ENCODE assay signal across 1 cellular context in the genomic region with DNA sequence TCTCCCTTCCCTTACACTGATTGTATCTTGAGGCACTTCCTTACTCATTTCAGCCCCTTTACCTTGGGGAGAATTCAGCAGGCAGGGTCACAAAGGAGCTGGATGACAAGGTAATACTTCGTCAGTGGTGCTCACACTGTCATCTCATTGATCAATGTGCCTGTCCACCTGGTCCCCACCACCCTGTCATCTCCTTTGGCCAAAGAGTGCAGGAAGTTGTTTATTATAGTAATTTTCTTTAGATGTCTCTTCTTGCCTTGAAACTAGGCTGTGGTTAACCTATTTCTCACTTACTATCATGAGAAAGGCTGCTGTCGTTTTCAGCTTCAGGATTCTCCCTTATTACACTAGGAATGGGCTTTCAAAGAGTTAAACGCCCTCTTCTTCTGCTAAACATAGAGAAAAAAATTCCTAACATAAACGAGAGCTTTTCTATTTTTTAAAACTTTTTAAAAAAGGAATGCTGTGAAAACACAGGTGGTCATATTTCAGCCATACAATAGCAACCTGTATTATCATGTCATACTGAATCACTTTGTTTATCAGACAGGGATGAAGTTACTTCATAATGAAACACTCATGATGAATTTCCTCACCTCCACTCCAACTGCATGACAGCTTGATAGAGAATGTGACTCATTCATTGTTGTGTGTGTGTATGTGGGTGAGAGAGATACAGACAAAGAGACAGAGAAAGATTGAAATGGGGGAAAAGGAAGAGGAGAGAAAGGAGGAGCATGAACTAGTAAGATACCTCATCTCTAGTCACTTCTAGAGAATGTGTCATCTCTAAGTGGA.
TF ChIP-seq lines count a peak whose summit lies in the region.

No MANE protein-coding gene starts in this region.

TF ChIP-seq in GM12878, 131 proteins besides CTCF, POLR2A, EP300 and RAD21 (continued from another document):
- TF ChIP-seq, protein P1, sequence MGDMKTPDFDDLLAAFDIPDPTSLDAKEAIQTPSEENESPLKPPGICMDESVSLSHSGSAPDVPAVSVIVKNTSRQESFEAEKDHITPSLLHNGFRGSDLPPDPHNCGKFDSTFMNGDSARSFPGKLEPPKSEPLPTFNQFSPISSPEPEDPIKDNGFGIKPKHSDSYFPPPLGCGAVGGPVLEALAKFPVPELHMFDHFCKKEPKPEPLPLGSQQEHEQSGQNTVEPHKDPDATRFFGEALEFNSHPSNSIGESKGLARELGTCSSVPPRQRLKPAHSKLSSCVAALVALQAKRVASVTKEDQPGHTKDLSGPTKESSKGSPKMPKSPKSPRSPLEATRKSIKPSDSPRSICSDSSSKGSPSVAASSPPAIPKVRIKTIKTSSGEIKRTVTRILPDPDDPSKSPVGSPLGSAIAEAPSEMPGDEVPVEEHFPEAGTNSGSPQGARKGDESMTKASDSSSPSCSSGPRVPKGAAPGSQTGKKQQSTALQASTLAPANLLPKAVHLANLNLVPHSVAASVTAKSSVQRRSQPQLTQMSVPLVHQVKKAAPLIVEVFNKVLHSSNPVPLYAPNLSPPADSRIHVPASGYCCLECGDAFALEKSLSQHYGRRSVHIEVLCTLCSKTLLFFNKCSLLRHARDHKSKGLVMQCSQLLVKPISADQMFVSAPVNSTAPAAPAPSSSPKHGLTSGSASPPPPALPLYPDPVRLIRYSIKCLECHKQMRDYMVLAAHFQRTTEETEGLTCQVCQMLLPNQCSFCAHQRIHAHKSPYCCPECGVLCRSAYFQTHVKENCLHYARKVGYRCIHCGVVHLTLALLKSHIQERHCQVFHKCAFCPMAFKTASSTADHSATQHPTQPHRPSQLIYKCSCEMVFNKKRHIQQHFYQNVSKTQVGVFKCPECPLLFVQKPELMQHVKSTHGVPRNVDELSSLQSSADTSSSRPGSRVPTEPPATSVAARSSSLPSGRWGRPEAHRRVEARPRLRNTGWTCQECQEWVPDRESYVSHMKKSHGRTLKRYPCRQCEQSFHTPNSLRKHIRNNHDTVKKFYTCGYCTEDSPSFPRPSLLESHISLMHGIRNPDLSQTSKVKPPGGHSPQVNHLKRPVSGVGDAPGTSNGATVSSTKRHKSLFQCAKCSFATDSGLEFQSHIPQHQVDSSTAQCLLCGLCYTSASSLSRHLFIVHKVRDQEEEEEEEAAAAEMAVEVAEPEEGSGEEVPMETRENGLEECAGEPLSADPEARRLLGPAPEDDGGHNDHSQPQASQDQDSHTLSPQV (IDR thresholded peaks at IDR 0.05) = no peak
- TF ChIP-seq FOXK2 (IDR thresholded peaks at IDR 0.05) = no peak
- 0 out of 2 replicates have a peak, but pooled peaks have one; percentile 17 for TF ChIP-seq MTA2 (IDR thresholded peaks at IDR 0.05; ENCODE audit: low read depth)
- TF ChIP-seq CREB1 (IDR thresholded peaks at IDR 0.05; ENCODE audit: low read depth) = peak; percentile 60; the same call in 1 of the 2 replicates
- TF ChIP-seq, protein P2, sequence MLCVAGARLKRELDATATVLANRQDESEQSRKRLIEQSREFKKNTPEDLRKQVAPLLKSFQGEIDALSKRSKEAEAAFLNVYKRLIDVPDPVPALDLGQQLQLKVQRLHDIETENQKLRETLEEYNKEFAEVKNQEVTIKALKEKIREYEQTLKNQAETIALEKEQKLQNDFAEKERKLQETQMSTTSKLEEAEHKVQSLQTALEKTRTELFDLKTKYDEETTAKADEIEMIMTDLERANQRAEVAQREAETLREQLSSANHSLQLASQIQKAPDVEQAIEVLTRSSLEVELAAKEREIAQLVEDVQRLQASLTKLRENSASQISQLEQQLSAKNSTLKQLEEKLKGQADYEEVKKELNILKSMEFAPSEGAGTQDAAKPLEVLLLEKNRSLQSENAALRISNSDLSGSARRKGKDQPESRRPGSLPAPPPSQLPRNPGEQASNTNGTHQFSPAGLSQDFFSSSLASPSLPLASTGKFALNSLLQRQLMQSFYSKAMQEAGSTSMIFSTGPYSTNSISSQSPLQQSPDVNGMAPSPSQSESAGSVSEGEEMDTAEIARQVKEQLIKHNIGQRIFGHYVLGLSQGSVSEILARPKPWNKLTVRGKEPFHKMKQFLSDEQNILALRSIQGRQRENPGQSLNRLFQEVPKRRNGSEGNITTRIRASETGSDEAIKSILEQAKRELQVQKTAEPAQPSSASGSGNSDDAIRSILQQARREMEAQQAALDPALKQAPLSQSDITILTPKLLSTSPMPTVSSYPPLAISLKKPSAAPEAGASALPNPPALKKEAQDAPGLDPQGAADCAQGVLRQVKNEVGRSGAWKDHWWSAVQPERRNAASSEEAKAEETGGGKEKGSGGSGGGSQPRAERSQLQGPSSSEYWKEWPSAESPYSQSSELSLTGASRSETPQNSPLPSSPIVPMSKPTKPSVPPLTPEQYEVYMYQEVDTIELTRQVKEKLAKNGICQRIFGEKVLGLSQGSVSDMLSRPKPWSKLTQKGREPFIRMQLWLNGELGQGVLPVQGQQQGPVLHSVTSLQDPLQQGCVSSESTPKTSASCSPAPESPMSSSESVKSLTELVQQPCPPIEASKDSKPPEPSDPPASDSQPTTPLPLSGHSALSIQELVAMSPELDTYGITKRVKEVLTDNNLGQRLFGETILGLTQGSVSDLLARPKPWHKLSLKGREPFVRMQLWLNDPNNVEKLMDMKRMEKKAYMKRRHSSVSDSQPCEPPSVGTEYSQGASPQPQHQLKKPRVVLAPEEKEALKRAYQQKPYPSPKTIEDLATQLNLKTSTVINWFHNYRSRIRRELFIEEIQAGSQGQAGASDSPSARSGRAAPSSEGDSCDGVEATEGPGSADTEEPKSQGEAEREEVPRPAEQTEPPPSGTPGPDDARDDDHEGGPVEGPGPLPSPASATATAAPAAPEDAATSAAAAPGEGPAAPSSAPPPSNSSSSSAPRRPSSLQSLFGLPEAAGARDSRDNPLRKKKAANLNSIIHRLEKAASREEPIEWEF (IDR thresholded peaks at IDR 0.05; ENCODE audit: insufficient replicate concordance, low read depth, low read length) = no peak
- peak; percentile 26 to 41; a peak in 3 of 4 replicates for TF ChIP-seq IKZF2 (IDR thresholded peaks at IDR 0.05)
- TF ChIP-seq JUNB (IDR thresholded peaks at IDR 0.05) = peak; percentile 82
- TF ChIP-seq RUNX3 (IDR thresholded peaks at IDR 0.05; ENCODE audit: low read length) = peak; percentile 50; the same call in 1 of the 2 replicates
